ENCODE assay signal across 26 cellular contexts in genomic region chr6:63690210-63690609, GRCh38.
"Had no signal": no experiment of that assay in that cellular context is flagged by ENCODE, and none has a peak within 500 bp of the region (broad histone marks: within the 10 kb centered on the region; RNA-seq: fewer than 3 reads in every experiment).

No MANE protein-coding gene starts in this region.

- H3K4me1 ChIP-seq: breast epithelium, neural progenitor cell, testis, vagina had no signal

- H3K9me3 ChIP-seq: breast epithelium, testis, vagina had no signal

- H3K27me3 ChIP-seq: breast epithelium, neural progenitor cell, testis, vagina had no signal

- H3K4me3 ChIP-seq: breast epithelium, coronary artery, lung, neural progenitor cell, testis, vagina had no signal

- ATAC-seq: activated CD4-positive, alpha-beta T cell treated with anti-CD3 and anti-CD28 coated beads for 36 hours; activated T-cell treated with anti-CD3 and anti-CD28 coated beads, Interleukin-2, amount 50 U/mL, for 72 hours; naive thymus-derived CD8-positive, alpha-beta T cell had no signal

- H3K27ac ChIP-seq: breast epithelium, coronary artery, epithelial cell of prostate, neural progenitor cell, testis, vagina had no signal

- DNase-seq: activated B cell treated with CpG ODN at 0.5 μM for 24 hours; activated CD4-positive, alpha-beta T cell treated with anti-CD3 and anti-CD28 coated beads for 36 hours; activated CD4-positive, alpha-beta T cell treated with anti-CD3 and anti-CD28 coated beads, Interleukin-2, amount 50 U/mL, for 4 hours; activated CD8-positive, alpha-beta memory T cell treated with anti-CD3 and anti-CD28 coated beads, Interleukin-2, amount 50 U/mL, for 48 hours; activated effector memory CD4-positive, alpha-beta T cell treated with Interleukin-2 at 50 U/mL for 16 hours; activated naive CD4-positive, alpha-beta T cell treated with anti-CD3 and anti-CD28 coated beads for 36 hours; activated naive CD8-positive, alpha-beta T cell treated with anti-CD3 and anti-CD28 coated beads, Interleukin-2, amount 10 ng/mL, durations not matched to agents 7 days and 5 days; activated T-cell treated with anti-CD3 and anti-CD28 coated beads, Interleukin-2, amount 50 U/mL, for 72 hours; amniotic stem cell; endodermal cell; foreskin fibroblast; kidney; naive thymus-derived CD8-positive, alpha-beta T cell; retina; stimulated activated CD4-positive, alpha-beta T cell treated with anti-CD3 and anti-CD28 coated beads, Interleukin-2, amount 100 ng/mL, for 48 hours; stimulated activated CD8-positive, alpha-beta memory T cell treated with anti-CD3 and anti-CD28 coated beads, Interleukin-4, amount 100 ng/mL, for 48 hours; stimulated activated naive CD4-positive, alpha-beta T cell; T1000; testis; trophoblast cell had no signal

- H3K36me3 ChIP-seq: breast epithelium had no signal
